Comparison of ENCODE assay signal across 11 cellular contexts in genomic region chr17:64502809-64503208, GRCh38. TPM values are rescaled to one million over a fixed set of nuclear protein-coding genes. Genes with fewer than 3 reads are reported as not detected.
DNase-seq lines count a peak whose midpoint lies in the region; ATAC-seq lines count a peak whose summit lies in the region.
"Had no signal": no experiment of that assay in that cellular context is flagged by ENCODE, and none has a peak within 500 bp of the region (broad histone marks: within the 10 kb centered on the region; RNA-seq: fewer than 3 reads in every experiment).

No MANE protein-coding gene starts in this region.

- H3K4me1 ChIP-seq in CD4-positive, CD25-positive, alpha-beta regulatory T cell (ENCODE audit: control insufficient read depth, insufficient read depth, low read length, poor library complexity, severe bottlenecking) = peaks cover 42% of the 10 kb centered on the region
- peaks cover 12% of the 10 kb centered on the region; the same call in 1 of the 2 replicates for H3K4me1 ChIP-seq in HUES48 (ENCODE audit: control insufficient read depth, insufficient read depth, low read length)

- no peak for ATAC-seq in CD4-positive, CD25-positive, alpha-beta regulatory T cell (ENCODE audit: low read depth in 2 of 2)
- ATAC-seq in central memory CD8-positive, alpha-beta T cell (replicated peaks; ENCODE audit: extremely low read depth, poor library complexity, severe bottlenecking) = no peak
- ATAC-seq in naive thymus-derived CD8-positive, alpha-beta T cell = no peak
- ATAC-seq in HG03097 (IDR thresholded peaks at IDR 0.05; ENCODE audit: low FRiP score, unreplicated experiment) = no peak

- DNase-seq in CD4-positive, CD25-positive, alpha-beta regulatory T cell = peak in 1 of 3 donors; percentile 10
- no peak for DNase-seq in central memory CD8-positive, alpha-beta T cell (ENCODE audit: low spot score in 2 of 2)
- peak in 1 of 10 donors; percentile 2 for DNase-seq in naive thymus-derived CD8-positive, alpha-beta T cell
- no peak for DNase-seq in SW480 (ENCODE audit: low spot score)
- no peak for DNase-seq in Kasumi-1 (lab: John Stamatoyannopoulos, UW)
- DNase-seq in mucosa of gallbladder (ENCODE audit: low spot score) = no peak
- DNase-seq: GOT3, NCI-H1436, ovary had no signal

- peaks cover 67% of the 10 kb centered on the region for H3K36me3 ChIP-seq in CD4-positive, CD25-positive, alpha-beta regulatory T cell (ENCODE audit: control insufficient read depth, insufficient read depth, low read length)
- peaks cover 73% of the 10 kb centered on the region for H3K36me3 ChIP-seq in HUES48 (ENCODE audit: control insufficient read depth, insufficient read depth, low read length)
- H3K36me3 ChIP-seq: ovary had no signal

- peak overlapping the region in 2 of 3 donors; percentile 5 to 100 for H3K27ac Mint-ChIP-seq in CD4-positive, CD25-positive, alpha-beta regulatory T cell
- peak overlapping the region; percentile 100 for H3K27ac Mint-ChIP-seq in central memory CD8-positive, alpha-beta T cell (ENCODE audit: low read depth)
- H3K27ac Mint-ChIP-seq in naive thymus-derived CD8-positive, alpha-beta T cell = peak overlapping the region in 8 of 10 donors; percentile 37 to 100 (median 74)

- H3K9ac ChIP-seq in HUES48 (ENCODE audit: low read depth, low read length) = no peak overlapping the region

- no peaks in the 10 kb centered on the region for H3K9me3 ChIP-seq in CD4-positive, CD25-positive, alpha-beta regulatory T cell (ENCODE audit: control insufficient read depth in 2 of 2, low read length in 2 of 2)
- no peaks in the 10 kb centered on the region for H3K9me3 ChIP-seq in HUES48 (ENCODE audit: control insufficient read depth, insufficient read depth, low read length)
- H3K9me3 ChIP-seq: ovary had no signal

- H3K9me3 Mint-ChIP-seq in CD4-positive, CD25-positive, alpha-beta regulatory T cell = peaks cover 0 to 5% (median 0%) of the 10 kb centered on the region in 7 donors
- H3K9me3 Mint-ChIP-seq in central memory CD8-positive, alpha-beta T cell = no peaks in the 10 kb centered on the region
- H3K9me3 Mint-ChIP-seq in naive thymus-derived CD8-positive, alpha-beta T cell = peaks cover 0 to 6% (median 0%) of the 10 kb centered on the region in 9 donors

- H3K4me1 Mint-ChIP-seq in CD4-positive, CD25-positive, alpha-beta regulatory T cell = peaks cover 32 to 85% (median 65%) of the 10 kb centered on the region in 4 donors
- H3K4me1 Mint-ChIP-seq in central memory CD8-positive, alpha-beta T cell = peaks cover 77% of the 10 kb centered on the region
- H3K4me1 Mint-ChIP-seq in naive thymus-derived CD8-positive, alpha-beta T cell = peaks cover 39 to 88% (median 69%) of the 10 kb centered on the region in 4 donors

- H3K4me3 ChIP-seq in CD4-positive, CD25-positive, alpha-beta regulatory T cell (ENCODE audit: low read depth, low read length) = peak overlapping the region; percentile 100
- no peak overlapping the region for H3K4me3 ChIP-seq in HUES48 (ENCODE audit: low read depth, low read length)
- H3K4me3 ChIP-seq: ovary had no signal

- H3K4me3 Mint-ChIP-seq in CD4-positive, CD25-positive, alpha-beta regulatory T cell = peak overlapping the region; percentile 33 to 98 (median 62)
- H3K4me3 Mint-ChIP-seq in central memory CD8-positive, alpha-beta T cell = peak overlapping the region; percentile 100
- H3K4me3 Mint-ChIP-seq in naive thymus-derived CD8-positive, alpha-beta T cell = peak overlapping the region in 9 of 10 donors; percentile 43 to 100 (median 57)

- H3K27me3 ChIP-seq in CD4-positive, CD25-positive, alpha-beta regulatory T cell (ENCODE audit: control insufficient read depth, insufficient read depth, low read length) = no peaks in the 10 kb centered on the region
- no peaks in the 10 kb centered on the region for H3K27me3 ChIP-seq in HUES48 (ENCODE audit: control insufficient read depth, insufficient read depth, low read length)
- H3K27me3 ChIP-seq: ovary had no signal

- H3K36me3 Mint-ChIP-seq in CD4-positive, CD25-positive, alpha-beta regulatory T cell = peaks cover 77% of the 10 kb centered on the region
- H3K36me3 Mint-ChIP-seq in central memory CD8-positive, alpha-beta T cell (ENCODE audit: insufficient read depth) = peaks cover 95% of the 10 kb centered on the region
- peaks cover 23 to 88% (median 54%) of the 10 kb centered on the region in 3 donors for H3K36me3 Mint-ChIP-seq in naive thymus-derived CD8-positive, alpha-beta T cell

- peaks cover 25% of the 10 kb centered on the region for H3K27me3 Mint-ChIP-seq in CD4-positive, CD25-positive, alpha-beta regulatory T cell
- no peaks in the 10 kb centered on the region for H3K27me3 Mint-ChIP-seq in central memory CD8-positive, alpha-beta T cell
- peaks cover 0 to 6% (median 0%) of the 10 kb centered on the region in 5 donors for H3K27me3 Mint-ChIP-seq in naive thymus-derived CD8-positive, alpha-beta T cell

- POLR2A ChIA-PET in naive thymus-derived CD8-positive, alpha-beta T cell (lab: Charles Lee) = interaction anchor here (1.3 kb wide), 1 partner anchor 83 kb away, joined by 6 read pairs; no protein-coding TSS in a partner anchor

- H3K27ac ChIP-seq in CD4-positive, CD25-positive, alpha-beta regulatory T cell (ENCODE audit: insufficient read depth, low read length, poor library complexity, severe bottlenecking) = peak overlapping the region; percentile 99
- peak overlapping the region; percentile 2 for H3K27ac ChIP-seq in HUES48 (ENCODE audit: low read depth, low read length)
- H3K27ac ChIP-seq: ovary had no signal

RNA-seq across cellular contexts. Expression of gene DDX5, which starts 3.3 kb away (rescaled TPM):
- total RNA-seq in CD4-positive, CD25-positive, alpha-beta regulatory T cell = 2,976 TPM
- polyA plus RNA-seq in CD4-positive, CD25-positive, alpha-beta regulatory T cell = 1,000 to 10,000 TPM in 3 of 4 donors, 100 to 1,000 TPM in 1; 887 to 1,222 (median 1,070) TPM
- total RNA-seq in naive thymus-derived CD8-positive, alpha-beta T cell = 1,000 to 10,000 TPM; 2,287 to 2,312 TPM
- 1,000 to 10,000 TPM; 1,055 to 1,400 (median 1,067) TPM for polyA plus RNA-seq in naive thymus-derived CD8-positive, alpha-beta T cell
- total RNA-seq in mucosa of gallbladder = 815 TPM

RNA-seq across cellular contexts. Expression of gene CEP95, which starts 4.0 kb away (rescaled TPM):
- total RNA-seq in CD4-positive, CD25-positive, alpha-beta regulatory T cell = 173 TPM
- 10 to 100 TPM in 3 of 4 donors, 1 to 10 TPM in 1; 9.2 to 11.6 (median 10.8) TPM for polyA plus RNA-seq in CD4-positive, CD25-positive, alpha-beta regulatory T cell
- 100 to 1,000 TPM; 143 to 153 TPM for total RNA-seq in naive thymus-derived CD8-positive, alpha-beta T cell
- polyA plus RNA-seq in naive thymus-derived CD8-positive, alpha-beta T cell = 10 to 100 TPM in 1 of 3 donors, 1 to 10 TPM in 2; 8.6 to 20.1 (median 9.0) TPM
- total RNA-seq in mucosa of gallbladder = 29.7 TPM

RNA-seq across cellular contexts. Expression of gene POLG2, which starts 6.0 kb away (rescaled TPM):
- total RNA-seq in CD4-positive, CD25-positive, alpha-beta regulatory T cell = 49.3 TPM
- polyA plus RNA-seq in CD4-positive, CD25-positive, alpha-beta regulatory T cell = 10 to 100 TPM; 10.2 to 11.1 (median 10.2) TPM
- 10 to 100 TPM; 72.3 to 76.0 TPM for total RNA-seq in naive thymus-derived CD8-positive, alpha-beta T cell
- 1 to 10 TPM; 6.4 to 8.6 (median 7.1) TPM for polyA plus RNA-seq in naive thymus-derived CD8-positive, alpha-beta T cell
- total RNA-seq in mucosa of gallbladder = 16.9 TPM

RNA-seq across cellular contexts. Expression of gene MILR1, which starts 53.9 kb away (rescaled TPM):
- total RNA-seq in CD4-positive, CD25-positive, alpha-beta regulatory T cell = 0.67 TPM
- not detected for polyA plus RNA-seq in CD4-positive, CD25-positive, alpha-beta regulatory T cell
- not detected for total RNA-seq in naive thymus-derived CD8-positive, alpha-beta T cell
- polyA plus RNA-seq in naive thymus-derived CD8-positive, alpha-beta T cell = not detected
- 8.3 TPM for total RNA-seq in mucosa of gallbladder
